In the genomic region with DNA sequence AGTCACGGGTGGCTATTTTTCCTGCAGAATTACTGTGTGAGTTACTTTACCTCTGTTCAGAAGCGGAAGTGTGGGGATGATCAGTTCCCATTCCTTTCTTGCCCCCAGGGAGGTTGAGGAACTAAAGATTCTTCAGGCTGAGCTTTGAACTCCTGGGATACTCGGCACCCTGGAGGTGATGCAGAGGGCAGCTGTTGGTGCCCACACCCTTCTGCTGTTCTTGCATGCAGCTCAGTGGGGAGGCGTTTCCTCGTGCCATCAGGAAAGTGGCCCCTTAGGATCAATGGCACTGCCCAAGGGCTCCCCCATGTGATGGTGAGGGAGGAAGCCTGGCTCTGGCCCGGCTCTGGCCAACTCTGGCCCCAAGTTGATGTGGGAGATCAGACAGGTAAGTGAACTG, we compare ENCODE assay signal across 17 cellular contexts. TPM values are rescaled to one million over a fixed set of nuclear protein-coding genes. Genes with fewer than 3 reads are reported as not detected.
DNase-seq lines count a peak whose midpoint lies in the region; ATAC-seq and TF ChIP-seq lines count a peak whose summit lies in the region.
"Had no signal": no experiment of that assay in that cellular context is flagged by ENCODE, and none has a peak within 500 bp of the region (broad histone marks: within the 10 kb centered on the region; RNA-seq: fewer than 3 reads in every experiment).

No MANE protein-coding gene starts in this region.

- H3K27me3 Mint-ChIP-seq in activated CD8-positive, alpha-beta memory T cell treated with anti-CD3 and anti-CD28 coated beads, Interleukin-2, amount 10 ng/mL, durations not matched to agents 7 days and 5 days, result peaks cover 92% of the 10 kb centered on the region
- peaks cover 25% of the 10 kb centered on the region for H3K27me3 Mint-ChIP-seq in dendritic cell treated with granulocyte-macrophage colony-stimulating factor and Interleukin-4, amounts not matched to agents 40 ng/mL and 50 ng/mL, for 4 days

- intact Hi-C loops in dendritic cell treated with granulocyte-macrophage colony-stimulating factor and Interleukin-4, amounts not matched to agents 40 ng/mL and 50 ng/mL, for 4 days (cut with micrococcal nuclease), result no loop called here
- intact Hi-C loops in testis (cut with DNase I; ENCODE audit: low total_unique reads), result no loop called here

- H3K4me3 Mint-ChIP-seq in activated CD8-positive, alpha-beta memory T cell treated with anti-CD3 and anti-CD28 coated beads, Interleukin-2, amount 10 ng/mL, durations not matched to agents 7 days and 5 days, result no peak overlapping the region
- peak overlapping the region; percentile 4 for H3K4me3 Mint-ChIP-seq in dendritic cell treated with granulocyte-macrophage colony-stimulating factor and Interleukin-4, amounts not matched to agents 40 ng/mL and 50 ng/mL, for 4 days
- H3K4me3 Mint-ChIP-seq: activated B cell treated with CpG ODN at 0.5 μM for 24 hours; activated naive CD4-positive, alpha-beta T cell treated with anti-CD3 and anti-CD28 coated beads, Interleukin-2, amount 50 U/mL, for 24 hours; brain; CD8-positive, alpha-beta T cell had no signal

- H3K27ac ChIP-seq in testis, result no peak overlapping the region
- H3K27ac ChIP-seq: A549, suprapubic skin had no signal

- no peaks in the 10 kb centered on the region for H3K9me3 Mint-ChIP-seq in activated CD8-positive, alpha-beta memory T cell treated with anti-CD3 and anti-CD28 coated beads, Interleukin-2, amount 10 ng/mL, durations not matched to agents 7 days and 5 days (ENCODE audit: low read depth)
- no peaks in the 10 kb centered on the region for H3K9me3 Mint-ChIP-seq in dendritic cell treated with granulocyte-macrophage colony-stimulating factor and Interleukin-4, amounts not matched to agents 40 ng/mL and 50 ng/mL, for 4 days
- H3K9me3 Mint-ChIP-seq: activated B cell treated with CpG ODN at 0.5 μM for 24 hours; activated naive CD4-positive, alpha-beta T cell treated with anti-CD3 and anti-CD28 coated beads, Interleukin-2, amount 50 U/mL, for 24 hours; CD8-positive, alpha-beta T cell had no signal

- WGBS in testis, 2 donors, result 73 to 74% methylated on average over 5 to 6 of the region's 6 CpGs

- H3K4me1 ChIP-seq in testis, result no peaks in the 10 kb centered on the region
- H3K4me1 ChIP-seq: A549, suprapubic skin had no signal

- no peaks in the 10 kb centered on the region for H3K36me3 ChIP-seq in testis (ENCODE audit: low read depth, missing control alignments)
- H3K36me3 ChIP-seq: suprapubic skin had no signal

- no peak for TF ChIP-seq CTCF in testis (IDR thresholded peaks at IDR 0.05)
- no peak for TF ChIP-seq CTCF in omental fat pad (IDR thresholded peaks at IDR 0.05)

- H3K4me1 Mint-ChIP-seq in activated CD8-positive, alpha-beta memory T cell treated with anti-CD3 and anti-CD28 coated beads, Interleukin-2, amount 10 ng/mL, durations not matched to agents 7 days and 5 days, result peaks cover 11% of the 10 kb centered on the region
- H3K4me1 Mint-ChIP-seq in dendritic cell treated with granulocyte-macrophage colony-stimulating factor and Interleukin-4, amounts not matched to agents 40 ng/mL and 50 ng/mL, for 4 days (ENCODE audit: low read depth), result peaks cover 38% of the 10 kb centered on the region
- H3K4me1 Mint-ChIP-seq: activated naive CD4-positive, alpha-beta T cell treated with anti-CD3 and anti-CD28 coated beads, Interleukin-2, amount 50 U/mL, for 24 hours had no signal

- no peak overlapping the region for H3K27ac Mint-ChIP-seq in activated CD8-positive, alpha-beta memory T cell treated with anti-CD3 and anti-CD28 coated beads, Interleukin-2, amount 10 ng/mL, durations not matched to agents 7 days and 5 days
- peak overlapping the region; percentile 34 for H3K27ac Mint-ChIP-seq in dendritic cell treated with granulocyte-macrophage colony-stimulating factor and Interleukin-4, amounts not matched to agents 40 ng/mL and 50 ng/mL, for 4 days
- H3K27ac Mint-ChIP-seq: activated B cell treated with CpG ODN at 0.5 μM for 24 hours; activated naive CD4-positive, alpha-beta T cell treated with anti-CD3 and anti-CD28 coated beads, Interleukin-2, amount 50 U/mL, for 24 hours; brain; CD8-positive, alpha-beta T cell had no signal

- H3K36me3 Mint-ChIP-seq in activated CD8-positive, alpha-beta memory T cell treated with anti-CD3 and anti-CD28 coated beads, Interleukin-2, amount 10 ng/mL, durations not matched to agents 7 days and 5 days, result no peaks in the 10 kb centered on the region
- no peaks in the 10 kb centered on the region for H3K36me3 Mint-ChIP-seq in dendritic cell treated with granulocyte-macrophage colony-stimulating factor and Interleukin-4, amounts not matched to agents 40 ng/mL and 50 ng/mL, for 4 days (ENCODE audit: low read depth)
- H3K36me3 Mint-ChIP-seq: activated naive CD4-positive, alpha-beta T cell treated with anti-CD3 and anti-CD28 coated beads, Interleukin-2, amount 50 U/mL, for 24 hours; brain; CD8-positive, alpha-beta T cell had no signal

- H3K27me3 ChIP-seq in testis, result no peaks in the 10 kb centered on the region

- CTCF ChIA-PET in activated CD8-positive, alpha-beta memory T cell treated with anti-CD3 and anti-CD28 coated beads, Interleukin-2, amount 10 ng/mL, durations not matched to agents 7 days and 5 days (lab: Charles Lee), result interaction anchor here (1.2 to 1.8 kb wide), 3 partner anchors 11 to 25 kb away, joined by 3 to 5 read pairs (median 5); no protein-coding TSS in a partner anchor

- ATAC-seq in activated CD8-positive, alpha-beta memory T cell treated with anti-CD3 and anti-CD28 coated beads, Interleukin-2, amount 10 ng/mL, durations not matched to agents 7 days and 5 days, result no peak
- ATAC-seq in omental fat pad (ENCODE audit: low FRiP score), result no peak
- no peak for ATAC-seq in GM21825 (IDR thresholded peaks at IDR 0.05; ENCODE audit: unreplicated experiment)
- ATAC-seq: CD8-positive, alpha-beta T cell; left ventricle myocardium superior had no signal

- no peaks in the 10 kb centered on the region for H3K9me3 ChIP-seq in testis
- H3K9me3 ChIP-seq: suprapubic skin had no signal

- DNase-seq in activated CD8-positive, alpha-beta memory T cell treated with anti-CD3 and anti-CD28 coated beads, Interleukin-2, amount 10 ng/mL, durations not matched to agents 7 days and 5 days, result peak; percentile 39
- DNase-seq in activated CD8-positive, alpha-beta memory T cell treated with anti-CD3 and anti-CD28 coated beads, Interleukin-2, amount 50 U/mL, for 4 hours, result no peak
- peak; percentile 53 for DNase-seq in NOMO-1 treated with DMSO at 0.1 percent for 48 hours (lab: John Stamatoyannopoulos, UW; ENCODE audit: unreplicated experiment)
- DNase-seq in testis, result peak; percentile 4
- DNase-seq in COR-L47 (lab: John Stamatoyannopoulos, UW), result no peak
- DNase-seq in omental fat pad (ENCODE audit: low spot score), result no peak
- DNase-seq: activated B cell treated with CpG ODN at 0.5 μM for 24 hours, left ventricle myocardium superior, NCI-H1105, SW 1271 had no signal

- H3K4me3 ChIP-seq in testis, result no peak overlapping the region
- H3K4me3 ChIP-seq: A549, suprapubic skin had no signal

- TF ChIP-seq POLR2A in testis (IDR thresholded peaks at IDR 0.05), result no peak

RNA-seq across cellular contexts. Expression of a gene that starts 44.7 kb away (rescaled TPM):
- total RNA-seq in activated CD8-positive, alpha-beta memory T cell treated with anti-CD3 and anti-CD28 coated beads, Interleukin-2, amount 10 ng/mL, durations not matched to agents 7 days and 5 days, result 10 to 100 TPM; 13.6 to 29.1 TPM
- total RNA-seq in testis, result 10 to 100 TPM; 66.8 to 69.1 TPM
- polyA plus RNA-seq in testis (ENCODE audit: insufficient read depth, low read depth, low replicate concordance), result 42.1 TPM
- total RNA-seq in omental fat pad, result 10 to 100 TPM; 32.3 to 40.0 (median 36.4) TPM

Comparison
In these comparisons a context has a peak if more than half of its experiments do, and no peak if none do; other contexts are left out.
1. DNase-seq: peak in activated CD8-positive, alpha-beta memory T cell treated with anti-CD3 and anti-CD28 coated beads, Interleukin-2, amount 10 ng/mL, durations not matched to agents 7 days and 5 days (single experiment), NOMO-1 treated with DMSO at 0.1 percent for 48 hours (single experiment) and testis (single experiment); none in activated CD8-positive, alpha-beta memory T cell treated with anti-CD3 and anti-CD28 coated beads, Interleukin-2, amount 50 U/mL, for 4 hours (single experiment), COR-L47 (single experiment) and omental fat pad (single experiment).